2 cellular contexts compared by ENCODE assay signal in the genomic region with DNA sequence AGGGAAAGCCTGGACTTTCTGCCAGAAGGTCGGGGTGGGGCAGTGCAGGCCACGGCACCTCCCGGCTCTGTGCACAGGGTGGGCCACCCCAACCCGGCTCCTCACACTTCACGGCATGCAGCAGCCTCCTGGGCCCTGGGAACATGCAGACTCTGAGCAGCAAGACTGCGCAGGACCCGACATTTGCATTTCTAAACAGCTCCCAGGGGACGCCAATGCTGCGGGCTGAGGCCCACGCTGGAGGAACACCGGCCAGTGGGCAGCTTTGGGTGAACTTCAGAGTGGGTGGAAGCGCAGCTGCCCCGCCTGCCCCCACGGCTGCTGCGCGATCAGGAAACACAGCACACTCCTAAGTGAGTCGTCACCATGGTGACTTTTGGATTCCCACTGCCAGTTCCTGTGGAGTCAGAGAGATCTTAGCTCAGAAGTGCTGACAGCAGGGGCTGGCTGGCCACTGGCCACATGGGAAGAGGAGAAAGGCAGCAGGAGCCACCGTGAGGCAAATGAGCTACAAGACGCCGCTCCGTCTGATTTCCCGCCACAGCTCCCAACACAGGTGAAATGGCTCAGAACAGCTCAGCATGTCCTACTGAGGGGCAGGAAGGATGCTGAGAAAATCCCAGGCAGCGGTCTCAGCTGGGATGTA.
TF ChIP-seq lines count a peak whose summit lies in the region.

No MANE protein-coding gene starts in this region.

TF ChIP-seq in GM23338, 12 proteins besides CTCF, POLR2A, EP300 and RAD21 (continued from another document):
- TF ChIP-seq NANOG (IDR thresholded peaks at IDR 0.05; ENCODE audit: borderline replicate concordance) (no peak), STAT1 (IDR thresholded peaks at IDR 0.05; ENCODE audit: unreplicated experiment) (no peak), CREB1 (CRISPR knock-in tag; IDR thresholded peaks at IDR 0.05; ENCODE audit: low read depth) (no peak), JUNB (IDR thresholded peaks at IDR 0.05; ENCODE audit: unreplicated experiment) (no peak), POLR2AphosphoS5 (IDR thresholded peaks at IDR 0.05; ENCODE audit: low read depth) (no peak), EZH2 (IDR thresholded peaks at IDR 0.05; ENCODE audit: low read depth, unreplicated experiment) (no peak)
- TF ChIP-seq, protein P1, sequence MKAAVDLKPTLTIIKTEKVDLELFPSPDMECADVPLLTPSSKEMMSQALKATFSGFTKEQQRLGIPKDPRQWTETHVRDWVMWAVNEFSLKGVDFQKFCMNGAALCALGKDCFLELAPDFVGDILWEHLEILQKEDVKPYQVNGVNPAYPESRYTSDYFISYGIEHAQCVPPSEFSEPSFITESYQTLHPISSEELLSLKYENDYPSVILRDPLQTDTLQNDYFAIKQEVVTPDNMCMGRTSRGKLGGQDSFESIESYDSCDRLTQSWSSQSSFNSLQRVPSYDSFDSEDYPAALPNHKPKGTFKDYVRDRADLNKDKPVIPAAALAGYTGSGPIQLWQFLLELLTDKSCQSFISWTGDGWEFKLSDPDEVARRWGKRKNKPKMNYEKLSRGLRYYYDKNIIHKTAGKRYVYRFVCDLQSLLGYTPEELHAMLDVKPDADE (IDR thresholded peaks at IDR 0.05) = no peak
- TF ChIP-seq, protein P2, sequence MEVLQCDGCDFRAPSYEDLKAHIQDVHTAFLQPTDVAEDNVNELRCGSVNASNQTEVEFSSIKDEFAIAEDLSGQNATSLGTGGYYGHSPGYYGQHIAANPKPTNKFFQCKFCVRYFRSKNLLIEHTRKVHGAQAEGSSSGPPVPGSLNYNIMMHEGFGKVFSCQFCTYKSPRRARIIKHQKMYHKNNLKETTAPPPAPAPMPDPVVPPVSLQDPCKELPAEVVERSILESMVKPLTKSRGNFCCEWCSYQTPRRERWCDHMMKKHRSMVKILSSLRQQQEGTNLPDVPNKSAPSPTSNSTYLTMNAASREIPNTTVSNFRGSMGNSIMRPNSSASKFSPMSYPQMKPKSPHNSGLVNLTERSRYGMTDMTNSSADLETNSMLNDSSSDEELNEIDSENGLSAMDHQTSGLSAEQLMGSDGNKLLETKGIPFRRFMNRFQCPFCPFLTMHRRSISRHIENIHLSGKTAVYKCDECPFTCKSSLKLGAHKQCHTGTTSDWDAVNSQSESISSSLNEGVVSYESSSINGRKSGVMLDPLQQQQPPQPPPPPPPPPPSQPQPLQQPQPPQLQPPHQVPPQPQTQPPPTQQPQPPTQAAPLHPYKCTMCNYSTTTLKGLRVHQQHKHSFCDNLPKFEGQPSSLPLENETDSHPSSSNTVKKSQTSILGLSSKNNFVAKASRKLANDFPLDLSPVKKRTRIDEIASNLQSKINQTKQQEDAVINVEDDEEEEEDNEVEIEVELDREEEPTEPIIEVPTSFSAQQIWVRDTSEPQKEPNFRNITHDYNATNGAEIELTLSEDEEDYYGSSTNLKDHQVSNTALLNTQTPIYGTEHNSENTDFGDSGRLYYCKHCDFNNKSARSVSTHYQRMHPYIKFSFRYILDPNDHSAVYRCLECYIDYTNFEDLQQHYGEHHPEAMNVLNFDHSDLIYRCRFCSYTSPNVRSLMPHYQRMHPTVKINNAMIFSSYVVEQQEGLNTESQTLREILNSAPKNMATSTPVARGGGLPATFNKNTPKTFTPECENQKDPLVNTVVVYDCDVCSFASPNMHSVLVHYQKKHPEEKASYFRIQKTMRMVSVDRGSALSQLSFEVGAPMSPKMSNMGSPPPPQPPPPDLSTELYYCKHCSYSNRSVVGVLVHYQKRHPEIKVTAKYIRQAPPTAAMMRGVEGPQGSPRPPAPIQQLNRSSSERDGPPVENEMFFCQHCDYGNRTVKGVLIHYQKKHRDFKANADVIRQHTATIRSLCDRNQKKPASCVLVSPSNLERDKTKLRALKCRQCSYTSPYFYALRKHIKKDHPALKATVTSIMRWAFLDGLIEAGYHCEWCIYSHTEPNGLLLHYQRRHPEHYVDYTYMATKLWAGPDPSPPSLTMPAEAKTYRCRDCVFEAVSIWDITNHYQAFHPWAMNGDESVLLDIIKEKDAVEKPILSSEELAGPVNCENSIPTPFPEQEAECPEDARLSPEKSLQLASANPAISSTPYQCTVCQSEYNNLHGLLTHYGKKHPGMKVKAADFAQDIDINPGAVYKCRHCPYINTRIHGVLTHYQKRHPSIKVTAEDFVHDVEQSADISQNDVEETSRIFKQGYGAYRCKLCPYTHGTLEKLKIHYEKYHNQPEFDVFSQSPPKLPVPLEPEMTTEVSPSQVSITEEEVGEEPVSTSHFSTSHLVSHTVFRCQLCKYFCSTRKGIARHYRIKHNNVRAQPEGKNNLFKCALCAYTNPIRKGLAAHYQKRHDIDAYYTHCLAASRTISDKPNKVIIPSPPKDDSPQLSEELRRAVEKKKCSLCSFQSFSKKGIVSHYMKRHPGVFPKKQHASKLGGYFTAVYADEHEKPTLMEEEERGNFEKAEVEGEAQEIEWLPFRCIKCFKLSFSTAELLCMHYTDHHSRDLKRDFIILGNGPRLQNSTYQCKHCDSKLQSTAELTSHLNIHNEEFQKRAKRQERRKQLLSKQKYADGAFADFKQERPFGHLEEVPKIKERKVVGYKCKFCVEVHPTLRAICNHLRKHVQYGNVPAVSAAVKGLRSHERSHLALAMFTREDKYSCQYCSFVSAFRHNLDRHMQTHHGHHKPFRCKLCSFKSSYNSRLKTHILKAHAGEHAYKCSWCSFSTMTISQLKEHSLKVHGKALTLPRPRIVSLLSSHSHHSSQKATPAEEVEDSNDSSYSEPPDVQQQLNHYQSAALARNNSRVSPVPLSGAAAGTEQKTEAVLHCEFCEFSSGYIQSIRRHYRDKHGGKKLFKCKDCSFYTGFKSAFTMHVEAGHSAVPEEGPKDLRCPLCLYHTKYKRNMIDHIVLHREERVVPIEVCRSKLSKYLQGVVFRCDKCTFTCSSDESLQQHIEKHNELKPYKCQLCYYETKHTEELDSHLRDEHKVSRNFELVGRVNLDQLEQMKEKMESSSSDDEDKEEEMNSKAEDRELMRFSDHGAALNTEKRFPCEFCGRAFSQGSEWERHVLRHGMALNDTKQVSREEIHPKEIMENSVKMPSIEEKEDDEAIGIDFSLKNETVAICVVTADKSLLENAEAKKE (CRISPR knock-in tag; IDR thresholded peaks at IDR 0.05) = no peak
TF ChIP-seq in GM23338: peak in this region for 0.

TF ChIP-seq in H1, 55 proteins besides CTCF, POLR2A, EP300 and RAD21:
- TF ChIP-seq, protein P3, sequence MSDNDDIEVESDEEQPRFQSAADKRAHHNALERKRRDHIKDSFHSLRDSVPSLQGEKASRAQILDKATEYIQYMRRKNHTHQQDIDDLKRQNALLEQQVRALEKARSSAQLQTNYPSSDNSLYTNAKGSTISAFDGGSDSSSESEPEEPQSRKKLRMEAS (IDR thresholded peaks at IDR 0.05) = peak; percentile 72
- TF ChIP-seq, protein P4, sequence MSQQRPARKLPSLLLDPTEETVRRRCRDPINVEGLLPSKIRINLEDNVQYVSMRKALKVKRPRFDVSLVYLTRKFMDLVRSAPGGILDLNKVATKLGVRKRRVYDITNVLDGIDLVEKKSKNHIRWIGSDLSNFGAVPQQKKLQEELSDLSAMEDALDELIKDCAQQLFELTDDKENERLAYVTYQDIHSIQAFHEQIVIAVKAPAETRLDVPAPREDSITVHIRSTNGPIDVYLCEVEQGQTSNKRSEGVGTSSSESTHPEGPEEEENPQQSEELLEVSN (IDR thresholded peaks at IDR 0.05) = peak; percentile 89
- TF ChIP-seq PHF8 (conservative IDR thresholded peaks at IDR 0.05; ENCODE audit: low read depth, low read length) (no peak), KDM4A (IDR thresholded peaks at IDR 0.05; ENCODE audit: low read depth, low read length, severe bottlenecking) (no peak), GABPA (IDR thresholded peaks at IDR 0.05; ENCODE audit: borderline replicate concordance, insufficient read depth, low read length) (no peak), POU5F1 (IDR thresholded peaks at IDR 0.05; ENCODE audit: low read depth, low read length) (no peak), SIN3A (conservative IDR thresholded peaks at IDR 0.05 in 1 of 2, IDR thresholded peaks at IDR 0.05 in 1 of 2; ENCODE audit: low read depth in 1 of 2, low read length in 2 of 2) (no peak)
